Comparison of ENCODE assay signal across 9 cellular contexts in genomic region chr19:28468701-28469459, GRCh38.
DNase-seq lines count a peak whose midpoint lies in the region; ATAC-seq and TF ChIP-seq lines count a peak whose summit lies in the region.
"Had no signal": no experiment of that assay in that cellular context is flagged by ENCODE, and none has a peak within 500 bp of the region (broad histone marks: within the 10 kb centered on the region; RNA-seq: fewer than 3 reads in every experiment).

No MANE protein-coding gene starts in this region.

- H3K9ac ChIP-seq in mesenchymal stem cell (ENCODE audit: low read length) = peak overlapping the region; percentile 66
- H3K9ac ChIP-seq: parathyroid adenoma had no signal

- no peak overlapping the region for H2AFZ ChIP-seq in mesenchymal stem cell (ENCODE audit: low read depth, low read length)
- H2AFZ ChIP-seq: parathyroid adenoma had no signal

- 32% methylated on average over 16 of the region's 17 CpGs for WGBS in mesenchymal stem cell

- H3K4ac ChIP-seq in mesenchymal stem cell (ENCODE audit: low read depth in 1 of 2, low read length in 2 of 2) = no peak overlapping the region

- peak; percentile 44 for DNase-seq in BJ (ENCODE audit: low read depth)
- peak; percentile 41 for DNase-seq in KBM-7
- peak; percentile 20 for DNase-seq in activated naive CD4-positive, alpha-beta T cell treated with anti-CD3 and anti-CD28 coated beads, Interleukin-2, amount 50 U/mL, for 16 hours
- DNase-seq in mesenchymal stem cell = peak; percentile 19
- DNase-seq in SK-N-DZ (ENCODE audit: low spot score) = no peak
- no peak for DNase-seq in DMS 273 treated with DMSO at 0.1 percent for 48 hours (lab: John Stamatoyannopoulos, UW)

- peak overlapping the region; percentile 20 for H3K4me2 ChIP-seq in mesenchymal stem cell (ENCODE audit: low read length, poor library complexity, severe bottlenecking)

- ATAC-seq in HG02852 (IDR thresholded peaks at IDR 0.05; ENCODE audit: unreplicated experiment) = no peak
- no peak for ATAC-seq in HG03520 (IDR thresholded peaks at IDR 0.05; ENCODE audit: unreplicated experiment)

- TF ChIP-seq CTCF in BJ (IDR thresholded peaks at IDR 0.05; ENCODE audit: insufficient read depth, low read depth, low read length) = no peak

- no peak overlapping the region for H2BK120ac ChIP-seq in mesenchymal stem cell (ENCODE audit: low read depth, low read length)

- peak overlapping the region in 1 of 2 experiments; percentile 73 for H3K18ac ChIP-seq in mesenchymal stem cell (ENCODE audit: low read depth in 1 of 2, low read length in 2 of 2)

- H3K4me3 ChIP-seq in BJ (ENCODE audit: low read depth, low read length) (no peak overlapping the region), mesenchymal stem cell (ENCODE audit: insufficient read depth in 1 of 2, low read depth in 1 of 2, low read length in 2 of 2) (peak overlapping the region in 1 of 2 experiments; percentile 64)

- H3K27ac ChIP-seq in mesenchymal stem cell (ENCODE audit: low read length, poor library complexity, severe bottlenecking) = peak overlapping the region; percentile 45
- H3K27ac ChIP-seq: parathyroid adenoma had no signal

- H3K79me1 ChIP-seq in mesenchymal stem cell (replicated peaks; ENCODE audit: low read length, poor library complexity, severe bottlenecking) = no peaks in the 10 kb centered on the region

- no peaks in the 10 kb centered on the region for H3K9me3 ChIP-seq in mesenchymal stem cell (ENCODE audit: control insufficient read depth, low read length)

- in situ Hi-C loops in KBM-7 (cut with MboI; ENCODE audit: low pct_unique_long_range_greater_than_20kb, low sequenced_read_pairs) = no loop called here

- POLR2A ChIA-PET in BJ (lab: Charles Lee) = no interaction called here

- H3K36me3 ChIP-seq in BJ (ENCODE audit: control insufficient read depth, insufficient read depth, low read length) (no peaks in the 10 kb centered on the region), mesenchymal stem cell (ENCODE audit: control insufficient read depth in 1 of 2, insufficient read depth in 2 of 2, low read depth in 1 of 2, low read length in 2 of 2) (no peaks in the 10 kb centered on the region)

- no peak overlapping the region for H3K23ac ChIP-seq in mesenchymal stem cell (ENCODE audit: low read length in 2 of 2)

- peak overlapping the region; percentile 35 for H4K8ac ChIP-seq in mesenchymal stem cell (ENCODE audit: low read length)

- CTCF ChIA-PET in BJ (lab: Yijun Ruan, JAX) = interaction anchor here (0.7 to 5.1 kb wide), 8 partner anchors 9 to 410 kb away, joined by 3 to 26 read pairs (median 3); no protein-coding TSS in a partner anchor

- no peak overlapping the region for H2BK12ac ChIP-seq in mesenchymal stem cell (ENCODE audit: low read length in 2 of 2)

- no peak overlapping the region for H4K91ac ChIP-seq in mesenchymal stem cell (ENCODE audit: low read length)

- no peaks in the 10 kb centered on the region; the same call in 1 of the 2 replicates for H3K27me3 ChIP-seq in BJ (ENCODE audit: control insufficient read depth, insufficient read depth, low read length)
- no peaks in the 10 kb centered on the region for H3K27me3 ChIP-seq in mesenchymal stem cell (ENCODE audit: control insufficient read depth in 1 of 2, insufficient read depth in 1 of 2, low read length in 2 of 2)

- H2AK5ac ChIP-seq in mesenchymal stem cell (ENCODE audit: low read length, severe bottlenecking) = no peak overlapping the region

- H3K14ac ChIP-seq in mesenchymal stem cell (ENCODE audit: low read length in 2 of 2) = no peak overlapping the region

- H2BK15ac ChIP-seq in mesenchymal stem cell (ENCODE audit: low read depth, poor library complexity, severe bottlenecking) = no peak overlapping the region

- H3K4me1 ChIP-seq in mesenchymal stem cell (ENCODE audit: control insufficient read depth, insufficient read depth, low read depth, low read length) = peaks cover 19% of the 10 kb centered on the region
- H3K4me1 ChIP-seq: parathyroid adenoma had no signal

- H2BK5ac ChIP-seq in mesenchymal stem cell (ENCODE audit: low read depth, low read length, poor library complexity, severe bottlenecking) = no peak overlapping the region

Comparison
In these comparisons a context has a peak if more than half of its experiments do, and no peak if none do; other contexts are left out.
1. DNase-seq: peak in BJ (single experiment), KBM-7 (single experiment), activated naive CD4-positive, alpha-beta T cell treated with anti-CD3 and anti-CD28 coated beads, Interleukin-2, amount 50 U/mL, for 16 hours (single experiment) and mesenchymal stem cell (single experiment); none in SK-N-DZ (single experiment) and DMS 273 treated with DMSO at 0.1 percent for 48 hours (single experiment).